ENCODE assay signal across 2 cellular contexts in the genomic region with DNA sequence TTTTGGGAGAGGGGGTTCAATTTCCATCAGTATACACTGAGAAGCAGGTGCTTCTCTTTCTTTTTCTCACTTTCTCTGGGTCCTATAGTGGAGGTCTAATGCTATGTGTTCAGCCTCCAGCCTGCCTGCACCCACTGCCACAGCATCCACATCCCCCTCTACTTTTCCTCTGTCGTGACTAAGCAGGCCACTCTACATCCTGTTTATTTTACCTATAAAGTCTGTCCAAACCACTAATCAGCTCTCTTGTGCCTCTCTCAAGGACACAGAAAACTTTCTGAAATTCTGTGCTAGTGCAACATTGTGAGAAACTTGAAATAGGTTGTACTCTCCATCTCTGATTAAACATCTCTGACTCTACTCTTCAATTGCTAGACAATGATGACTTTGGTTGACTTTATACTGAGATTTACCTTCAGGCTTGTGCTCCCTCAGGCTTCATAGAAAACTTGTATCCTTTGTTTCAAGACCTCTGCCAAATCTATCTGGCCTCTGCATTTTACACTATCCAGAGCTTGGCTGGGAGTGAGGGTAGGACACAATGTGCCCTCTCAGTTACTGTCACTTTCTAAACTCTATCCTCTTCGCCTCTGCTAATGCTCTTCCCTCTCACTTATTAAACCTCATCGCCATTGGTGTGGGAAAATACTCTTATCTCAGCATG.
TF ChIP-seq lines count a peak whose summit lies in the region.

No MANE protein-coding gene starts in this region.

TF ChIP-seq in liver, 16 proteins besides CTCF, POLR2A, EP300 and RAD21:
- TF ChIP-seq HNF4G (IDR thresholded peaks at IDR 0.05): no peak
- no peak for TF ChIP-seq FOXA1 (IDR thresholded peaks at IDR 0.05)
- peak; percentile 28 for TF ChIP-seq NR2F2 (IDR thresholded peaks at IDR 0.05)
- TF ChIP-seq HNF4A (conservative IDR thresholded peaks at IDR 0.05): no peak
- no peak for TF ChIP-seq SP1 (IDR thresholded peaks at IDR 0.05)
- no peak for TF ChIP-seq YY1 (IDR thresholded peaks at IDR 0.05)
TF ChIP-seq in liver: peak in this region for 1.

TF ChIP-seq in HepG2, 621 proteins besides CTCF, POLR2A, EP300 and RAD21:
- no peak for TF ChIP-seq SP140L (CRISPR knock-in tag; IDR thresholded peaks at IDR 0.05; ENCODE audit: borderline replicate concordance)
- TF ChIP-seq SNAI1 (CRISPR knock-in tag; IDR thresholded peaks at IDR 0.05; ENCODE audit: borderline replicate concordance): no peak
